25 cellular contexts compared by ENCODE assay signal in genomic region chr6:36626636-36627035, GRCh38. TPM values are rescaled to one million over a fixed set of nuclear protein-coding genes. Genes with fewer than 3 reads are reported as not detected.
A peak's percentile ranks its signal among the peaks of the same experiment; 100 is the strongest.
DNase-seq lines count a peak whose midpoint lies in the region; ATAC-seq and TF ChIP-seq lines count a peak whose summit lies in the region.
"Had no signal": no experiment of that assay in that cellular context is flagged by ENCODE, and none has a peak within 500 bp of the region (broad histone marks: within the 10 kb centered on the region; RNA-seq: fewer than 3 reads in every experiment).

No MANE protein-coding gene starts in this region.

- ATAC-seq in heart left ventricle: no peak
- ATAC-seq: A549; activated CD8-positive, alpha-beta T cell treated with anti-CD3 and anti-CD28 coated beads for 36 hours; psoas muscle; stimulated activated naive CD8-positive, alpha-beta T cell treated with anti-CD3 and anti-CD28 coated beads, Interleukin-15, amount 100 ng/mL, for 72 hours had no signal

- H3K27ac Mint-ChIP-seq in chondrocyte (ENCODE audit: unreplicated experiment): no peak overlapping the region
- peak overlapping the region; percentile 7 to 39 (median 33) for H3K27ac Mint-ChIP-seq in nephron
- H3K27ac Mint-ChIP-seq: activated CD8-positive, alpha-beta T cell treated with anti-CD3 and anti-CD28 coated beads for 36 hours had no signal

- H3K4me1 Mint-ChIP-seq in chondrocyte (ENCODE audit: low read depth) (peaks cover 48% of the 10 kb centered on the region), nephron (peaks cover 70% of the 10 kb centered on the region)

- H3K9me3 ChIP-seq in left ventricle myocardium inferior (replicated peaks) (no peaks in the 10 kb centered on the region), heart left ventricle (no peaks in the 10 kb centered on the region), vagina (no peaks in the 10 kb centered on the region)
- H3K9me3 ChIP-seq: A549, psoas muscle, thyroid gland had no signal

- intact Hi-C loops in left ventricle myocardium inferior (cut with micrococcal nuclease) (loop anchor here (5.0 kb wide), 1 partner anchor 56 kb away; no protein-coding TSS in a partner anchor), heart left ventricle (cut with DNase I) (loop anchor here in 7 of 10 donors (2.0 to 10.0 kb wide), 7 partner anchors 51 to 348 kb away; partner anchors contain the start of gene CDKN1A (in 2 of the 7)), vagina (cut with DNase I) (loop anchor here (5.0 kb wide), 1 partner anchor 51 kb away; the partner anchor contains the start of gene CDKN1A)

- peak overlapping the region; percentile 71 for H3K27ac ChIP-seq in left ventricle myocardium inferior (replicated peaks)
- peak overlapping the region in 2 of 12 donors; percentile 67 to 76 for H3K27ac ChIP-seq in heart left ventricle
- H3K27ac ChIP-seq in vagina: peak overlapping the region; percentile 65
- H3K27ac ChIP-seq: brain microvascular endothelial cell, HL-60, SK-N-MC had no signal

- H3K36me3 Mint-ChIP-seq in chondrocyte (ENCODE audit: low read depth): no peaks in the 10 kb centered on the region
- H3K36me3 Mint-ChIP-seq in nephron (ENCODE audit: low read depth): no peaks in the 10 kb centered on the region

- no peaks in the 10 kb centered on the region for H3K27me3 ChIP-seq in left ventricle myocardium inferior (ENCODE audit: low read depth)
- no peaks in the 10 kb centered on the region for H3K27me3 ChIP-seq in heart left ventricle
- no peaks in the 10 kb centered on the region for H3K27me3 ChIP-seq in vagina
- H3K27me3 ChIP-seq: brain microvascular endothelial cell, thyroid gland had no signal

- H3K27me3 Mint-ChIP-seq in chondrocyte (ENCODE audit: low read depth): no peaks in the 10 kb centered on the region
- peaks cover 4% of the 10 kb centered on the region for H3K27me3 Mint-ChIP-seq in nephron (ENCODE audit: low read depth)
- H3K27me3 Mint-ChIP-seq: activated CD8-positive, alpha-beta T cell treated with anti-CD3 and anti-CD28 coated beads for 36 hours; stimulated activated naive CD8-positive, alpha-beta T cell treated with anti-CD3 and anti-CD28 coated beads, Interleukin-15, amount 100 ng/mL, for 72 hours had no signal

- TF ChIP-seq CTCF in left ventricle myocardium inferior (IDR thresholded peaks at IDR 0.05; ENCODE audit: borderline replicate concordance) (no peak), heart left ventricle (IDR thresholded peaks at IDR 0.05) (no peak), chondrocyte (IDR thresholded peaks at IDR 0.05) (no peak), nephron (IDR thresholded peaks at IDR 0.05; ENCODE audit: unreplicated experiment in 3 of 3) (no peak), vagina (IDR thresholded peaks at IDR 0.05) (no peak)

- TF ChIP-seq POLR2A in heart left ventricle (IDR thresholded peaks at IDR 0.05) (no peak), vagina (IDR thresholded peaks at IDR 0.05) (no peak)

- H3K4me1 ChIP-seq in left ventricle myocardium inferior: peaks cover 68% of the 10 kb centered on the region
- H3K4me1 ChIP-seq in heart left ventricle: peaks cover 0 to 76% (median 30%) of the 10 kb centered on the region in 12 donors
- H3K4me1 ChIP-seq in vagina: peaks cover 41% of the 10 kb centered on the region

- H3K4me3 Mint-ChIP-seq in chondrocyte (ENCODE audit: unreplicated experiment) (no peak overlapping the region), nephron (no peak overlapping the region)
- H3K4me3 Mint-ChIP-seq: activated CD8-positive, alpha-beta T cell treated with anti-CD3 and anti-CD28 coated beads for 36 hours; stimulated activated naive CD8-positive, alpha-beta T cell treated with anti-CD3 and anti-CD28 coated beads, Interleukin-15, amount 100 ng/mL, for 72 hours had no signal

- 83 to 84% (median 83%) methylated on average over 3 of the region's 3 CpGs for WGBS in heart left ventricle, 4 donors

- H3K4me3 ChIP-seq in left ventricle myocardium inferior (no peak overlapping the region), heart left ventricle (no peak overlapping the region), vagina (no peak overlapping the region)
- H3K4me3 ChIP-seq: A549, psoas muscle, SK-N-MC, thyroid gland had no signal

- H3K36me3 ChIP-seq in left ventricle myocardium inferior: no peaks in the 10 kb centered on the region
- no peaks in the 10 kb centered on the region for H3K36me3 ChIP-seq in heart left ventricle
- no peaks in the 10 kb centered on the region for H3K36me3 ChIP-seq in vagina
- H3K36me3 ChIP-seq: brain microvascular endothelial cell, thyroid gland had no signal

- DNase-seq in left ventricle myocardium inferior (no peak), heart left ventricle (no peak), chondrocyte (ENCODE audit: low spot score) (peak; percentile 24), vagina (ENCODE audit: extremely low spot score in 2 of 2) (no peak), epidermal melanocyte (ENCODE audit: insufficient read length, low spot score) (no peak)
- DNase-seq in stimulated activated CD8-positive, alpha-beta memory T cell treated with anti-CD3 and anti-CD28 coated beads, Interleukin-4, amount 100 ng/mL, for 48 hours: no peak
- DNase-seq in effector CD8-positive, alpha-beta T cell (lab: John Stamatoyannopoulos, UW): no peak
- DNase-seq: activated CD4-positive, CD25-positive, alpha-beta regulatory T cell treated with anti-CD3 and anti-CD28 coated beads, Interleukin-2, amount 50 U/mL, for 72 hours; activated CD8-positive, alpha-beta T cell treated with anti-CD3 and anti-CD28 coated beads for 36 hours; AML-193; brain microvascular endothelial cell; DMS79; effector memory CD4-positive, alpha-beta T cell; GF-D8; Karpas-422; NCI-H1436; NCI-H2107; NCI-H774; psoas muscle; stimulated activated naive CD8-positive, alpha-beta T cell treated with anti-CD3 and anti-CD28 coated beads, Interleukin-15, amount 100 ng/mL, for 72 hours; thyroid gland had no signal

- H3K9me3 Mint-ChIP-seq in chondrocyte (ENCODE audit: low read depth) (no peaks in the 10 kb centered on the region), nephron (no peaks in the 10 kb centered on the region)
- H3K9me3 Mint-ChIP-seq: activated CD8-positive, alpha-beta T cell treated with anti-CD3 and anti-CD28 coated beads for 36 hours; stimulated activated naive CD8-positive, alpha-beta T cell treated with anti-CD3 and anti-CD28 coated beads, Interleukin-15, amount 100 ng/mL, for 72 hours had no signal

RNA-seq across cellular contexts. Expression of gene SRSF3, which starts 32.5 kb away (rescaled TPM):
- 119 TPM for total RNA-seq in left ventricle myocardium inferior
- total RNA-seq in heart left ventricle: 100 to 1,000 TPM in 6 of 9 donors, 10 to 100 TPM in 3; 43.2 to 162 (median 111) TPM
- polyA plus RNA-seq in heart left ventricle: 100 to 1,000 TPM in 1 of 2 donors, 10 to 100 TPM in 1; 69.1 to 215 TPM
- 180 to 233 TPM (median 191 TPM) in 3 replicates for total RNA-seq in chondrocyte
- total RNA-seq in vagina: 144 TPM

RNA-seq across cellular contexts. Expression of gene CDKN1A, which starts 51.9 kb away (rescaled TPM):
- total RNA-seq in left ventricle myocardium inferior (67.2 TPM), heart left ventricle (100 to 1,000 TPM in 4 of 9 donors, 10 to 100 TPM in 5; 27.5 to 164 (median 99.8) TPM), chondrocyte (230 to 303 TPM (median 301 TPM) in 3 replicates), vagina (169 TPM)
- polyA plus RNA-seq in heart left ventricle: 100 to 1,000 TPM in 1 of 2 donors, 10 to 100 TPM in 1; 36.2 to 658 TPM
